8 cellular contexts compared by ENCODE assay signal in the genomic region with DNA sequence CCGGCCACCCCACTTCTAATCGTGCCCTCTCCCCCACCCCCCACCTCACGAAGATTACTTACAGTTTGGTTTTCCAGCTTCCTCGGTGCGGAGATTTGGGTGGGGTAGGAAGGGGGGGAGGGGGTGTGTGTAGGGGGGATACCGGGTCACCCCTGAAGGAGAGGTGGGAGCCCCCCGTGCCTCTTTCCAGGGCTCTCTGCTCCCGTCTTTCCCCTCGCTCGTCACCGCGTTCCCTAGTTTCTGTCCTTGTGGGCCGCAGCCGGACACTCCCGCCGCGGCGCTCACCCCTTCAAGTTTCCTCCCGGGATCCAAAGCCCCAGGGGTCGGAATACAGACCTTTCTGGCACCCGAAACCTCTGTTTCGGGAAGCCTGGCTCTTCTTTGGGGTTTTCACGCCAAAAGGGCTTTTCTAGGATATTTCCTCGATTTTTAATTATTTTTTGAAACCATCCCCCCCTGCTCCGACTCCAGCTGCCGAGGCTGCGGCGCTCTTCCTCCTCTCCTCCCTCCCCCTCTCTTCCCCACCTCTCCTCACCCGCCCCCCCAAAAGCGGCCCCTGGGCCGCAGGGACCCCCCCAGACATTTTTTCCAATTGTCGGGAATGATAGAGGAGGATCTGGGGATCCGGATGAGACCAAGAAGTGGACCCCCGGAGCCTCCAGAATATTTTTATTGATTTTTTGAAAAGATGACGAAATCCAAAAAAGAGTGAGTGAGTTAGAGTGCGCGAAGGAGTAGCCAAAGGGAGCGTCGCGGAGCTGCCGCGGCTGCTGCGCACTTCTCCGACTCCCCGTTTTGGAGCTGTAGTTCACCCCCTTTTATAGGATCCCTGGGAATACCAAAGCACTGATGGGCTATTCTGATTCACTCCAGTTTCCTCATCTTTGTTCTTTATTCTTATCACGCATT. TPM values are rescaled to one million over a fixed set of nuclear protein-coding genes. Genes with fewer than 3 reads are reported as not detected.
A peak's percentile ranks its signal among the peaks of the same experiment; 100 is the strongest.
DNase-seq lines count a peak whose midpoint lies in the region; ATAC-seq, FAIRE-seq and TF ChIP-seq lines count a peak whose summit lies in the region.

No MANE protein-coding gene starts in this region.

- peak in 1 of 5 donors; percentile 29 for DNase-seq in CD8-positive, alpha-beta memory T cell
- peak; percentile 90 for DNase-seq in RKO (ENCODE audit: low spot score)
- DNase-seq in endothelial cell of umbilical vein (ENCODE audit: low read depth, low spot score) = no peak
- DNase-seq in amniotic stem cell (lab: John Stamatoyannopoulos, UW) = no peak
- no peak for DNase-seq in substantia nigra (lab: John Stamatoyannopoulos, UW)

- H3K9ac ChIP-seq in endothelial cell of umbilical vein (replicated peaks; ENCODE audit: extremely low read depth, insufficient read depth, low read length) = no peak overlapping the region

- peaks cover 0 to 7% of the 10 kb centered on the region in 2 donors for H3K27me3 Mint-ChIP-seq in CD8-positive, alpha-beta memory T cell

- peaks cover 47% of the 10 kb centered on the region for H3K4me1 ChIP-seq in CD8-positive, alpha-beta memory T cell (ENCODE audit: insufficient read depth, low read length)
- peaks cover 19% of the 10 kb centered on the region for H3K4me1 ChIP-seq in endothelial cell of umbilical vein (ENCODE audit: control insufficient read depth, extremely low read depth, insufficient read depth, low read length)
- H3K4me1 ChIP-seq in neuron (ENCODE audit: insufficient read depth, low read length) = peaks cover 69% of the 10 kb centered on the region

- no peaks in the 10 kb centered on the region for H3K79me2 ChIP-seq in endothelial cell of umbilical vein (ENCODE audit: control insufficient read depth, insufficient read depth, low read length)

- peak overlapping the region; percentile 38 for H3K4me2 ChIP-seq in endothelial cell of umbilical vein (ENCODE audit: insufficient read depth, low read length)

- peak overlapping the region; percentile 94 to 100 (median 98) for H3K27ac Mint-ChIP-seq in CD8-positive, alpha-beta memory T cell

- ATAC-seq in HG02938 (IDR thresholded peaks at IDR 0.05; ENCODE audit: unreplicated experiment) = no peak
- ATAC-seq in GM19463 (IDR thresholded peaks at IDR 0.05; ENCODE audit: unreplicated experiment) = no peak

- H3K9me3 ChIP-seq in CD8-positive, alpha-beta memory T cell (ENCODE audit: low read length) = no peaks in the 10 kb centered on the region
- H3K9me3 ChIP-seq in endothelial cell of umbilical vein (replicated peaks; ENCODE audit: control insufficient read depth, insufficient read depth, low read length) (no peaks in the 10 kb centered on the region), neuron (ENCODE audit: low read length) (no peaks in the 10 kb centered on the region)

- peaks cover 48 to 66% (median 57%) of the 10 kb centered on the region in 3 donors for H3K4me1 Mint-ChIP-seq in CD8-positive, alpha-beta memory T cell

- POLR2A ChIA-PET in CD8-positive, alpha-beta memory T cell (lab: Charles Lee) = interaction anchor here (0.6 to 3.0 kb wide), 12 partner anchors 10 to 402 kb away, joined by 3 to 16 read pairs (median 4); a partner anchor contains a TSS
- POLR2A ChIA-PET in endothelial cell of umbilical vein (lab: Charles Lee) = no interaction called here

- CTCF ChIA-PET in CD8-positive, alpha-beta memory T cell (lab: Charles Lee) = interaction anchor here (1.0 to 7.4 kb wide), 18 partner anchors 12 to 390 kb away, joined by 3 to 133 read pairs (median 12); no protein-coding TSS in a partner anchor
- CTCF ChIA-PET in endothelial cell of umbilical vein (lab: Charles Lee) = interaction anchor here (1.4 to 5.9 kb wide), 9 partner anchors 13 to 975 kb away, joined by 7 to 464 read pairs (median 39); a partner anchor contains a TSS

- H3K4me3 ChIP-seq in CD8-positive, alpha-beta memory T cell (ENCODE audit: low read length) = peak overlapping the region; percentile 91
- peak overlapping the region in 1 of 3 experiments; percentile 34 for H3K4me3 ChIP-seq in endothelial cell of umbilical vein (replicated peaks in 1 of 3; ENCODE audit: insufficient read depth in 1 of 3, low read depth in 1 of 3, low read length in 3 of 3)
- peak overlapping the region; percentile 75 for H3K4me3 ChIP-seq in neuron (ENCODE audit: low read length)

- H3K4me3 Mint-ChIP-seq in CD8-positive, alpha-beta memory T cell = peak overlapping the region; percentile 89 to 99 (median 97)

- FAIRE-seq in endothelial cell of umbilical vein (lab: Jason Lieb, UNC) = peak; percentile 26

- no peaks in the 10 kb centered on the region for H4K20me1 ChIP-seq in endothelial cell of umbilical vein (replicated peaks; ENCODE audit: control insufficient read depth, extremely low read depth, insufficient read depth, low read length)

- intact Hi-C loops in endothelial cell of umbilical vein (cut with micrococcal nuclease) = loop anchor here (5.0 to 10.0 kb wide), 2 partner anchors 403 to 470 kb away; a partner anchor contains a TSS

- no peak for TF ChIP-seq CTCF in endothelial cell of umbilical vein (IDR thresholded peaks at IDR 0.05; ENCODE audit: extremely low read depth in 1 of 2, insufficient read depth in 1 of 2, low read depth in 1 of 2, low read length in 2 of 2)

- no TSS peak for BruUV-seq in endothelial cell of umbilical vein (replicated peaks; lab: Mats Ljungman, UMichigan)

- peak overlapping the region; percentile 94 for H3K27ac ChIP-seq in CD8-positive, alpha-beta memory T cell (ENCODE audit: low read depth, low read length)
- no peak overlapping the region for H3K27ac ChIP-seq in endothelial cell of umbilical vein (ENCODE audit: insufficient read depth, low read depth, low read length)
- H3K27ac ChIP-seq in substantia nigra (ENCODE audit: low read depth, low read length, poor library complexity, severe bottlenecking) = no peak overlapping the region

- H3K36me3 ChIP-seq in CD8-positive, alpha-beta memory T cell (ENCODE audit: insufficient read depth, low read length) = peaks cover 38% of the 10 kb centered on the region
- no peaks in the 10 kb centered on the region for H3K36me3 ChIP-seq in endothelial cell of umbilical vein (ENCODE audit: control insufficient read depth in 2 of 2, extremely low read depth in 1 of 2, insufficient read depth in 2 of 2, low read length in 2 of 2)
- H3K36me3 ChIP-seq in neuron (ENCODE audit: insufficient read depth, low read length) = peaks cover 37% of the 10 kb centered on the region

- H3K9me3 Mint-ChIP-seq in CD8-positive, alpha-beta memory T cell = peaks cover 0 to 3% (median 0%) of the 10 kb centered on the region in 5 donors

- no peaks in the 10 kb centered on the region for H3K27me3 ChIP-seq in CD8-positive, alpha-beta memory T cell (ENCODE audit: insufficient read depth, low read length, poor library complexity, severe bottlenecking)
- peaks cover 61 to 63% of the 10 kb centered on the region in 2 experiments for H3K27me3 ChIP-seq in endothelial cell of umbilical vein (ENCODE audit: control insufficient read depth in 2 of 2, insufficient read depth in 2 of 2, low read length in 2 of 2)
- H3K27me3 ChIP-seq in neuron (ENCODE audit: insufficient read depth, low read length) = peaks cover 10% of the 10 kb centered on the region

- H2AFZ ChIP-seq in endothelial cell of umbilical vein (ENCODE audit: low read depth, low read length) (no peak overlapping the region), neuron (ENCODE audit: low read depth, low read length) (no peak overlapping the region)

- TF ChIP-seq POLR2A in endothelial cell of umbilical vein (IDR thresholded peaks at IDR 0.05; ENCODE audit: low read depth, low read length) = no peak

- H3K36me3 Mint-ChIP-seq in CD8-positive, alpha-beta memory T cell = peaks cover 6 to 67% (median 15%) of the 10 kb centered on the region in 3 donors

- dilution Hi-C loops in endothelial cell of umbilical vein (cut with MboI; ENCODE audit: extremely low pct_ligation_motif_present, low sequenced_read_pairs) = no loop called here

- no peaks in the 10 kb centered on the region for H3K9me1 ChIP-seq in endothelial cell of umbilical vein (replicated peaks; ENCODE audit: control insufficient read depth, extremely low read depth, insufficient read depth, low read length)

TF ChIP-seq in endothelial cell of umbilical vein, 7 proteins besides CTCF, POLR2A, EP300 and RAD21:
- TF ChIP-seq GATA2 (IDR thresholded peaks at IDR 0.05; ENCODE audit: insufficient read depth, insufficient read length, low read depth, low read length) (no peak), EZH2 (IDR thresholded peaks at IDR 0.05; ENCODE audit: borderline replicate concordance, low read depth, low read length, severe bottlenecking) (peak; percentile 73)

RNA-seq across cellular contexts. Expression of a gene that starts 1.7 kb away (rescaled TPM):
- total RNA-seq in CD8-positive, alpha-beta memory T cell = 100 to 1,000 TPM; 784 to 792 TPM
- 72.4 TPM for polyA plus RNA-seq in CD8-positive, alpha-beta memory T cell
- 3.4 and 5.7 TPM in 2 replicates for total RNA-seq in endothelial cell of umbilical vein
- polyA plus RNA-seq in endothelial cell of umbilical vein = 0.68 and 0.96 TPM in 2 replicates
- 0.75 and 0.80 TPM in 2 replicates for polyA plus RNA-seq in endothelial cell of umbilical vein (2011; cell fraction: cytosol; rRNA removed)
- polyA plus RNA-seq in endothelial cell of umbilical vein (2011; cell fraction: nucleus; rRNA removed) = 1.1 TPM in 2 replicates
- 1.0 and 2.2 TPM in 2 replicates for polyA plus RNA-seq in endothelial cell of umbilical vein (2012)
- 4.0 and 8.3 TPM in 2 replicates for polyA minus RNA-seq in endothelial cell of umbilical vein
- polyA minus RNA-seq in endothelial cell of umbilical vein (2011; cell fraction: cytosol; rRNA and poly(A)+ RNA removed) = not detected
- polyA minus RNA-seq in endothelial cell of umbilical vein (2011; cell fraction: nucleus; rRNA and poly(A)+ RNA removed) = 1.2 TPM in 2 replicates

RNA-seq across cellular contexts. Expression of a gene that starts 45.8 kb away (rescaled TPM):
- total RNA-seq in CD8-positive, alpha-beta memory T cell = 10 to 100 TPM; 22.8 to 29.6 TPM
- 4.2 TPM for polyA plus RNA-seq in CD8-positive, alpha-beta memory T cell
- total RNA-seq in endothelial cell of umbilical vein = 31.2 and 36.3 TPM in 2 replicates
- polyA plus RNA-seq in endothelial cell of umbilical vein = 4.3 and 5.6 TPM in 2 replicates
- 10.1 and 11.9 TPM in 2 replicates for polyA plus RNA-seq in endothelial cell of umbilical vein (2011; cell fraction: cytosol; rRNA removed)
- 5.3 and 9.6 TPM in 2 replicates for polyA plus RNA-seq in endothelial cell of umbilical vein (2011; cell fraction: nucleus; rRNA removed)
- polyA plus RNA-seq in endothelial cell of umbilical vein (2012) = 34.3 and 38.7 TPM in 2 replicates
- polyA minus RNA-seq in endothelial cell of umbilical vein = 3.6 and 3.8 TPM in 2 replicates
- polyA minus RNA-seq in endothelial cell of umbilical vein (2011; cell fraction: cytosol; rRNA and poly(A)+ RNA removed) = 4.6 TPM
- polyA minus RNA-seq in endothelial cell of umbilical vein (2011; cell fraction: nucleus; rRNA and poly(A)+ RNA removed) = 2.6 and 3.1 TPM in 2 replicates

Comparison
In these comparisons a context has a peak if more than half of its experiments do, and no peak if none do; other contexts are left out.
1. RNA of a gene that starts 1.7 kb away (total RNA-seq): 784 to 792 TPM in CD8-positive, alpha-beta memory T cell; 3.4 to 5.7 TPM in endothelial cell of umbilical vein; every median in the first group is over 100 times any median in the second.